ENCODE assay signal across 29 cellular contexts in the genomic region with DNA sequence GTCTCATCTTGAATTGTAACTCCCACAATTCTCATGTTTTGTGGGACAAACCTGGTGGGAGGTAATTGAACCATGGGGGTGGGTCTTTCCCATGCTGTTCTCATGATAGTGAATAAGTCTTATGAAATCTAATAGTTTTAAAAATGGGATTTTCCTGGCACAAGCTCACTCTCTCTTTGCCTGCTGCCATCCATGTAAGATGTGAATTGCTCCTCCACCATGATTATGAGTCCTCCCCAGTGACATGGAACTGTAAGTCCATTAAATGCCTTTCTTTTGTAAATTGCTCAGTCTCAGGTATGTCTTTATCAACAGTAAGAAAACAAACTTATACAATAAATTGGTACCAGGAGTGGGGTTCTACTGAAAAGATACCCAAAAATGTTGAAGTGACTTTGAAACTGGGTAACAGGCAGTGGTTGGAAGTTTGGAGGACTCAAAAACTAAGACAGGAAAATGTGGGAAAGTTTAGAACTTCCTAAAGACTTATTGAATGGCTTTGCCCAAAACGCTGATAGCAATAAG.
"Had no signal": no experiment of that assay in that cellular context is flagged by ENCODE, and none has a peak within 500 bp of the region (broad histone marks: within the 10 kb centered on the region; RNA-seq: fewer than 3 reads in every experiment).

No MANE protein-coding gene starts in this region.

- H3K9me3 ChIP-seq: suprapubic skin, testis, thyroid gland, uterus had no signal

- H3K36me3 Mint-ChIP-seq: stimulated activated effector memory CD8-positive, alpha-beta T cell treated with anti-CD3 and anti-CD28 coated beads, Interleukin-12 subunit alpha, Interleukin-12 subunit beta, amount 100 ng/mL, for 72 hours had no signal

- H3K36me3 ChIP-seq: stomach, suprapubic skin, thoracic aorta, thyroid gland, tibial artery, tibial nerve, transverse colon, upper lobe of left lung, upper lobe of right lung, uterus, vagina had no signal

- H3K4me3 ChIP-seq: stomach, suprapubic skin, testis, thoracic aorta, thyroid gland, tibial artery, tibial nerve, transverse colon, upper lobe of left lung, upper lobe of right lung, uterus, vagina had no signal

- H3K27ac Mint-ChIP-seq: stimulated activated effector memory CD8-positive, alpha-beta T cell treated with anti-CD3 and anti-CD28 coated beads, Interleukin-12 subunit alpha, Interleukin-12 subunit beta, amount 100 ng/mL, for 72 hours; stimulated activated memory B cell treated with anti-CD40 and anti-IgM and Interleukin-4, amounts not matched to agents 10 μg/mL and 1 μg/mL and 100 μg/mL, for 72 hours; stimulated activated naive B cell treated with anti-CD40 and anti-IgM and Interleukin-4, amounts not matched to agents 10 μg/mL and 1 μg/mL and 100 μg/mL, for 72 hours; stimulated activated naive CD8-positive, alpha-beta T cell treated with anti-CD3 and anti-CD28 coated beads, Interleukin-15, amount 100 ng/mL, for 72 hours; stimulated activated naive CD8-positive, alpha-beta T cell treated with anti-CD3 and anti-CD28 coated beads, Interleukin-15, Interleukin-2, amounts not matched to agents 100 ng/mL and 50 ng/mL, for 24 hours; type B pancreatic cell had no signal

- DNase-seq: stimulated activated CD4-positive, alpha-beta T cell treated with anti-CD3 and anti-CD28 coated beads, Interleukin-2, amount 100 ng/mL, for 48 hours; stimulated activated CD4-positive, alpha-beta T cell treated with anti-CD3 and anti-CD28 coated beads, Interleukin-4, amount 100 ng/mL, for 1 hour; stimulated activated CD4-positive, alpha-beta T cell treated with anti-CD3 and anti-CD28 coated beads, Interleukin-4, amount 100 ng/mL, for 24 hours; stimulated activated CD4-positive, alpha-beta T cell treated with anti-CD3 and anti-CD28 coated beads, Interleukin-4, amount 100 ng/mL, for 4 hours; stimulated activated CD8-positive, alpha-beta memory T cell treated with anti-CD3 and anti-CD28 coated beads, Interleukin-4, amount 100 ng/mL, for 48 hours; stimulated activated naive B cell treated with anti-CD40 and anti-IgM and Interleukin-4, amounts not matched to agents 10 μg/mL and 1 μg/mL and 100 μg/mL, for 72 hours; stimulated activated naive CD4-positive, alpha-beta T cell; stimulated activated naive CD4-positive, alpha-beta T cell treated with Interleukin-2 at 50 U/mL for 16 hours; stimulated activated naive CD8-positive, alpha-beta T cell treated with anti-CD3 and anti-CD28 coated beads, Interleukin-15, amount 100 ng/mL, for 72 hours; stimulated activated naive CD8-positive, alpha-beta T cell treated with anti-CD3 and anti-CD28 coated beads, Interleukin-15, Interleukin-2, amounts not matched to agents 100 U/mL and 50 U/mL, for 24 hours; stomach; substantia nigra; testis; thyroid gland; tibial artery; transverse colon; trophoblast cell; upper lobe of left lung; upper lobe of right lung; uterus had no signal

- H3K4me1 Mint-ChIP-seq: stimulated activated effector memory CD8-positive, alpha-beta T cell treated with anti-CD3 and anti-CD28 coated beads, Interleukin-12 subunit alpha, Interleukin-12 subunit beta, amount 100 ng/mL, for 72 hours; stimulated activated memory B cell treated with anti-CD40 and anti-IgM and Interleukin-4, amounts not matched to agents 10 μg/mL and 1 μg/mL and 100 μg/mL, for 72 hours; stimulated activated naive B cell treated with anti-CD40 and anti-IgM and Interleukin-4, amounts not matched to agents 10 μg/mL and 1 μg/mL and 100 μg/mL, for 72 hours; stimulated activated naive CD8-positive, alpha-beta T cell treated with anti-CD3 and anti-CD28 coated beads, Interleukin-15, amount 100 ng/mL, for 72 hours had no signal

- ATAC-seq: stimulated activated effector memory CD8-positive, alpha-beta T cell treated with anti-CD3 and anti-CD28 coated beads, Interleukin-12 subunit alpha, Interleukin-12 subunit beta, amount 100 ng/mL, for 72 hours; stimulated activated memory B cell treated with anti-CD40 and anti-IgM and Interleukin-4, amounts not matched to agents 10 μg/mL and 1 μg/mL and 100 μg/mL, for 72 hours; stimulated activated naive B cell treated with anti-CD40 and anti-IgM and Interleukin-4, amounts not matched to agents 10 μg/mL and 1 μg/mL and 100 μg/mL, for 72 hours; stimulated activated naive CD8-positive, alpha-beta T cell treated with anti-CD3 and anti-CD28 coated beads, Interleukin-15, amount 100 ng/mL, for 72 hours; stimulated activated naive CD8-positive, alpha-beta T cell treated with anti-CD3 and anti-CD28 coated beads, Interleukin-15, Interleukin-2, amounts not matched to agents 100 U/mL and 50 U/mL, for 24 hours; upper lobe of right lung had no signal

- H3K4me1 ChIP-seq: stomach, suprapubic skin, testis, thyroid gland, tibial artery, tibial nerve, transverse colon, upper lobe of left lung, upper lobe of right lung, uterus, vagina had no signal

- H3K27me3 Mint-ChIP-seq: stimulated activated memory B cell treated with anti-CD40 and anti-IgM and Interleukin-4, amounts not matched to agents 10 μg/mL and 1 μg/mL and 100 μg/mL, for 72 hours; stimulated activated naive B cell treated with anti-CD40 and anti-IgM and Interleukin-4, amounts not matched to agents 10 μg/mL and 1 μg/mL and 100 μg/mL, for 72 hours; stimulated activated naive CD8-positive, alpha-beta T cell treated with anti-CD3 and anti-CD28 coated beads, Interleukin-15, amount 100 ng/mL, for 72 hours; type B pancreatic cell had no signal

- H3K4me3 Mint-ChIP-seq: stimulated activated effector memory CD8-positive, alpha-beta T cell treated with anti-CD3 and anti-CD28 coated beads, Interleukin-12 subunit alpha, Interleukin-12 subunit beta, amount 100 ng/mL, for 72 hours; stimulated activated memory B cell treated with anti-CD40 and anti-IgM and Interleukin-4, amounts not matched to agents 10 μg/mL and 1 μg/mL and 100 μg/mL, for 72 hours; stimulated activated naive B cell treated with anti-CD40 and anti-IgM and Interleukin-4, amounts not matched to agents 10 μg/mL and 1 μg/mL and 100 μg/mL, for 72 hours; stimulated activated naive CD8-positive, alpha-beta T cell treated with anti-CD3 and anti-CD28 coated beads, Interleukin-15, amount 100 ng/mL, for 72 hours; stimulated activated naive CD8-positive, alpha-beta T cell treated with anti-CD3 and anti-CD28 coated beads, Interleukin-15, Interleukin-2, amounts not matched to agents 100 ng/mL and 50 ng/mL, for 24 hours; type B pancreatic cell had no signal

- H3K27me3 ChIP-seq: stomach, suprapubic skin, testis, thyroid gland, tibial artery, tibial nerve, transverse colon, upper lobe of left lung, upper lobe of right lung, uterus, vagina had no signal

- H3K27ac ChIP-seq: stomach, suprapubic skin, testis, thoracic aorta, thyroid gland, tibial artery, tibial nerve, transverse colon, upper lobe of left lung, upper lobe of right lung, uterus, vagina had no signal

- FAIRE-seq: urothelium cell line had no signal
